ENCODE assay signal across 26 cellular contexts in the genomic region with DNA sequence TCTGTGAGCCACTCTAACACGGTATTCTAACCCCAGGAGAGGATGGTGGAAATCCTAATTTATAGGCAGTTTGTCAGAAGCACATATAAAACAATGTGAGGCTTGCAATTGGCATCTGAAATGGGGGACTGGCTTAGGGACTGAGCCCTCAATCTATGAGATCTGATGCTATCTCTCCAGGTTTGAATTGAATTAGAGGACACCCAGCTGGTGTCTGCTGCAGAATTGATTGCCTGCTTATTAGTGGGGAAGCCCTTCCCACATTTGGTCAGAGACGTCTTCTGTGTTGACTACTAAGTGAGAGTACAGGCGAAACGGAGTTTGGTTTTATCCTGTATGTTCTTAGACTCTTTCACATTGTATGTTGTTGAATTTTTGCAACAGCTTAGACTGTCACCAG. TPM values are rescaled to one million over a fixed set of nuclear protein-coding genes. Genes with fewer than 3 reads are reported as not detected.
"Had no signal": no experiment of that assay in that cellular context is flagged by ENCODE, and none has a peak within 500 bp of the region (broad histone marks: within the 10 kb centered on the region; RNA-seq: fewer than 3 reads in every experiment).

No MANE protein-coding gene starts in this region.

- H3K4me3 Mint-ChIP-seq: activated B cell treated with CpG ODN at 0.5 μM for 24 hours; activated CD4-positive, alpha-beta T cell treated with anti-CD3 and anti-CD28 coated beads for 36 hours; activated naive CD8-positive, alpha-beta T cell treated with anti-CD3 and anti-CD28 coated beads, Interleukin-2, amount 10 ng/mL, durations not matched to agents 7 days and 5 days; activated T-cell treated with anti-CD3 and anti-CD28 coated beads, Interleukin-2, amount 50 U/mL, for 4 hours; central memory CD8-positive, alpha-beta T cell; nephron had no signal

- H3K9me3 Mint-ChIP-seq: activated B cell treated with CpG ODN at 0.5 μM for 24 hours; activated naive CD8-positive, alpha-beta T cell treated with anti-CD3 and anti-CD28 coated beads, Interleukin-2, amount 10 ng/mL, durations not matched to agents 7 days and 5 days; activated T-cell treated with anti-CD3 and anti-CD28 coated beads, Interleukin-2, amount 50 U/mL, for 4 hours; central memory CD8-positive, alpha-beta T cell had no signal

- H3K27me3 Mint-ChIP-seq: activated B cell treated with CpG ODN at 0.5 μM for 24 hours; activated CD4-positive, alpha-beta T cell treated with anti-CD3 and anti-CD28 coated beads for 36 hours; central memory CD8-positive, alpha-beta T cell had no signal

- H3K4me3 ChIP-seq: breast epithelium, heart left ventricle, ovary, prostate gland, upper lobe of right lung had no signal

- H3K27ac ChIP-seq: epithelial cell of prostate, ovary, prostate gland, upper lobe of right lung had no signal

- DNase-seq: activated B cell treated with CpG ODN at 0.5 μM for 24 hours; activated CD4-positive, alpha-beta T cell treated with anti-CD3 and anti-CD28 coated beads for 36 hours; activated CD4-positive, alpha-beta T cell treated with anti-CD3 and anti-CD28 coated beads, Interleukin-2, amount 50 U/mL, for 4 hours; activated CD8-positive, alpha-beta memory T cell treated with anti-CD3 and anti-CD28 coated beads for 24 hours; activated CD8-positive, alpha-beta memory T cell treated with anti-CD3 and anti-CD28 coated beads, Interleukin-2, amount 50 U/mL, for 4 hours; activated naive CD4-positive, alpha-beta T cell treated with Interleukin-2 at 50 U/mL for 16 hours; activated naive CD8-positive, alpha-beta T cell treated with anti-CD3 and anti-CD28 coated beads, Interleukin-2, amount 10 ng/mL, durations not matched to agents 7 days and 5 days; activated T-cell treated with anti-CD3 and anti-CD28 coated beads, Interleukin-2, amount 50 U/mL, for 4 hours; amniotic stem cell; heart left ventricle; left cardiac atrium; ovary; stimulated activated CD4-positive, alpha-beta T cell treated with anti-CD3 and anti-CD28 coated beads, Interleukin-4, amount 100 ng/mL, for 1 hour; stimulated activated naive CD4-positive, alpha-beta T cell; T1000; upper lobe of right lung had no signal

- H3K36me3 ChIP-seq: breast epithelium, heart left ventricle, neutrophil, ovary, prostate gland, upper lobe of right lung had no signal

- H3K27ac Mint-ChIP-seq: activated B cell treated with CpG ODN at 0.5 μM for 24 hours; activated CD4-positive, alpha-beta T cell treated with anti-CD3 and anti-CD28 coated beads for 36 hours; activated naive CD8-positive, alpha-beta T cell treated with anti-CD3 and anti-CD28 coated beads, Interleukin-2, amount 10 ng/mL, durations not matched to agents 7 days and 5 days; nephron had no signal

- H3K36me3 Mint-ChIP-seq: activated naive CD8-positive, alpha-beta T cell treated with anti-CD3 and anti-CD28 coated beads, Interleukin-2, amount 10 ng/mL, durations not matched to agents 7 days and 5 days had no signal

- H3K9me3 ChIP-seq: breast epithelium, heart left ventricle, neutrophil, ovary, prostate gland, upper lobe of right lung had no signal

- H3K4me1 Mint-ChIP-seq: activated B cell treated with CpG ODN at 0.5 μM for 24 hours; activated naive CD8-positive, alpha-beta T cell treated with anti-CD3 and anti-CD28 coated beads, Interleukin-2, amount 10 ng/mL, durations not matched to agents 7 days and 5 days; central memory CD8-positive, alpha-beta T cell had no signal

- H3K27me3 ChIP-seq: breast epithelium, heart left ventricle, neutrophil, ovary, upper lobe of right lung had no signal

RNA-seq across cellular contexts. Expression of a gene that starts 13.6 kb away (rescaled TPM):
- total RNA-seq: activated B cell treated with CpG ODN at 0.5 μM for 24 hours; activated CD4-positive, alpha-beta T cell treated with anti-CD3 and anti-CD28 coated beads for 36 hours; activated naive CD8-positive, alpha-beta T cell treated with anti-CD3 and anti-CD28 coated beads, Interleukin-2, amount 10 ng/mL, durations not matched to agents 7 days and 5 days; activated T-cell treated with anti-CD3 and anti-CD28 coated beads, Interleukin-2, amount 50 U/mL, for 4 hours; fibroblast of villous mesenchyme; heart left ventricle; left cardiac atrium; liver; myocyte; prostate gland; subcutaneous adipose tissue; upper lobe of right lung had no signal
